Comparison of ENCODE assay signal across 30 cellular contexts in genomic region chr22:29762263-29762662, GRCh38. TPM values are rescaled to one million over a fixed set of nuclear protein-coding genes. Genes with fewer than 3 reads are reported as not detected.
DNase-seq lines count a peak whose midpoint lies in the region; ATAC-seq, FAIRE-seq and TF ChIP-seq lines count a peak whose summit lies in the region.
"Had no signal": no experiment of that assay in that cellular context is flagged by ENCODE, and none has a peak within 500 bp of the region (broad histone marks: within the 10 kb centered on the region; RNA-seq: fewer than 3 reads in every experiment).

No MANE protein-coding gene starts in this region.

- H3K27ac ChIP-seq in K562 (ENCODE audit: extremely low read depth, low read depth, low read length): no peak overlapping the region
- H3K27ac ChIP-seq: esophagus muscularis mucosa, foreskin keratinocyte, heart right ventricle, parathyroid adenoma, thoracic aorta, uterus had no signal

- in situ Hi-C loops in K562 (cut with MboI): no loop called here

- H3K9ac ChIP-seq in K562 (ENCODE audit: insufficient read depth in 1 of 2, low read depth in 2 of 2, low read length in 2 of 2): no peak overlapping the region
- H3K9ac ChIP-seq: parathyroid adenoma had no signal

- no peak for TF ChIP-seq RAD21 in K562 (CRISPR knock-in tag; conservative IDR thresholded peaks at IDR 0.05 in 1 of 2, IDR thresholded peaks at IDR 0.05 in 1 of 2)

- no peak overlapping the region for H3K4me3 ChIP-seq in K562
- H3K4me3 ChIP-seq: esophagus muscularis mucosa, heart right ventricle, thoracic aorta, uterus had no signal

- TF ChIP-seq CTCF in K562 (IDR thresholded peaks at IDR 0.05 in 2 of 3, conservative IDR thresholded peaks at IDR 0.05 in 1 of 3; ENCODE audit: insufficient read depth in 2 of 3, low read depth in 1 of 3, low read length in 3 of 3) (no peak), GM10248 (IDR thresholded peaks at IDR 0.05; ENCODE audit: control extremely low read depth, extremely low read depth, low read depth, missing control alignments) (no peak)

- no peak for FAIRE-seq in K562 (lab: Jason Lieb, UNC)
- FAIRE-seq: GM19239, H54, small intestine had no signal

- no peak overlapping the region for H3K4me3 Mint-ChIP-seq in immature natural killer cell
- H3K4me3 Mint-ChIP-seq: activated T-cell treated with anti-CD3 and anti-CD28 coated beads, Interleukin-2, amount 50 U/mL, for 4 hours; CD4-positive, alpha-beta T cell; stimulated activated naive CD8-positive, alpha-beta T cell treated with anti-CD3 and anti-CD28 coated beads, Interleukin-15, Interleukin-2, amounts not matched to agents 100 ng/mL and 50 ng/mL, for 24 hours had no signal

- H3K9me3 ChIP-seq in K562 (replicated peaks; ENCODE audit: control insufficient read depth, insufficient read depth, low read depth, low read length): no peaks in the 10 kb centered on the region
- H3K9me3 ChIP-seq: esophagus muscularis mucosa, heart right ventricle, thoracic aorta, uterus had no signal

- TF ChIP-seq POLR2A in K562 (conservative IDR thresholded peaks at IDR 0.05): no peak

- H3K4me2 ChIP-seq in K562 (ENCODE audit: insufficient read depth, low read length): no peak overlapping the region

- peaks cover 12% of the 10 kb centered on the region for H3K79me2 ChIP-seq in K562 (ENCODE audit: control insufficient read depth, insufficient read depth, low read length)

- peaks cover 0 to 3% (median 0%) of the 10 kb centered on the region in 3 donors for H3K27me3 Mint-ChIP-seq in immature natural killer cell (ENCODE audit: low read depth in 3 of 3)
- H3K27me3 Mint-ChIP-seq: CD4-positive, alpha-beta T cell; stimulated activated naive CD8-positive, alpha-beta T cell treated with anti-CD3 and anti-CD28 coated beads, Interleukin-15, Interleukin-2, amounts not matched to agents 100 ng/mL and 50 ng/mL, for 24 hours had no signal

- H2AFZ ChIP-seq in K562 (ENCODE audit: low read depth, low read length): no peak overlapping the region
- H2AFZ ChIP-seq: parathyroid adenoma had no signal

- no peaks in the 10 kb centered on the region for H3K9me3 Mint-ChIP-seq in immature natural killer cell
- H3K9me3 Mint-ChIP-seq: activated T-cell treated with anti-CD3 and anti-CD28 coated beads, Interleukin-2, amount 50 U/mL, for 4 hours; CD4-positive, alpha-beta T cell; neural crest cell; stimulated activated naive CD8-positive, alpha-beta T cell treated with anti-CD3 and anti-CD28 coated beads, Interleukin-15, Interleukin-2, amounts not matched to agents 100 ng/mL and 50 ng/mL, for 24 hours had no signal

- H3K4me1 ChIP-seq in K562 (replicated peaks in 1 of 2; ENCODE audit: control insufficient read depth in 2 of 2, insufficient read depth in 2 of 2, low read length in 2 of 2): peaks cover 0 to 6% of the 10 kb centered on the region in 2 experiments; a peak in 2 of 5 replicates
- H3K4me1 ChIP-seq: foreskin keratinocyte, parathyroid adenoma, uterus had no signal

- no peak for ATAC-seq in K562
- ATAC-seq: activated T-cell treated with anti-CD3 and anti-CD28 coated beads, Interleukin-2, amount 50 U/mL, for 4 hours; foreskin keratinocyte; heart right ventricle; left colon had no signal

- 57% methylated on average over 15 of the region's 15 CpGs for whole genome bisulfite sequencing in K562 (ENCODE audit: insufficient coverage, low coverage, missing lambda C conversion rate)

- no peak overlapping the region for H3K27ac Mint-ChIP-seq in immature natural killer cell
- H3K27ac Mint-ChIP-seq: CD4-positive, alpha-beta T cell; stimulated activated naive CD8-positive, alpha-beta T cell treated with anti-CD3 and anti-CD28 coated beads, Interleukin-15, Interleukin-2, amounts not matched to agents 100 ng/mL and 50 ng/mL, for 24 hours had no signal

- H4K20me1 ChIP-seq in K562 (replicated peaks; ENCODE audit: control insufficient read depth, insufficient read depth, low read length): no peaks in the 10 kb centered on the region

- no TSS peak for BruUV-seq in K562 (replicated peaks; lab: Mats Ljungman, UMichigan)

- POLR2A ChIA-PET in K562 (lab: Yijun Ruan, JAX): interaction anchor here (1.0 kb wide), 1 partner anchor 11 kb away, joined by 3 read pairs; no protein-coding TSS in a partner anchor
- POLR2A ChIA-PET in GM10248 (lab: Yijun Ruan, JAX): no interaction called here

- intact Hi-C loops in K562 (cut with micrococcal nuclease): no loop called here

- H3K27me3 ChIP-seq in K562 (ENCODE audit: control insufficient read depth in 2 of 2, insufficient read depth in 2 of 2, low read length in 2 of 2): no peaks in the 10 kb centered on the region
- H3K27me3 ChIP-seq: esophagus muscularis mucosa, foreskin keratinocyte, heart right ventricle, uterus had no signal

- DNase-seq in NCI-H187 treated with DMSO at 0.1 percent for 48 hours (lab: John Stamatoyannopoulos, UW): peak; percentile 22
- no peak for DNase-seq in NCI-H187 (lab: John Stamatoyannopoulos, UW)
- peak; percentile 27 for DNase-seq in NCI-H1436 treated with DMSO at 0.1 percent for 48 hours (lab: John Stamatoyannopoulos, UW)
- DNase-seq in NCI-H2227 treated with DMSO at 0.1 percent for 48 hours (lab: John Stamatoyannopoulos, UW): peak; percentile 28
- DNase-seq in K562 (ENCODE audit: extremely low read depth in 1 of 4, low spot score in 3 of 4): no peak
- DNase-seq in CD1c-positive myeloid dendritic cell (ENCODE audit: extremely low spot score): no peak
- DNase-seq in immature natural killer cell: no peak
- no peak for DNase-seq in GM10248 (ENCODE audit: extremely low spot score)
- DNase-seq: 8988T; activated CD4-positive, alpha-beta T cell treated with anti-CD3 and anti-CD28 coated beads for 48 hours; activated T-cell treated with anti-CD3 and anti-CD28 coated beads, Interleukin-2, amount 50 U/mL, for 4 hours; CD4-positive, alpha-beta T cell; central memory CD4-positive, alpha-beta T cell; DMS 273 treated with DMSO at 0.1 percent for 48 hours; heart right ventricle; left colon; mesenchymal stem cell; NCI-H1694; small intestine; uterus had no signal

- no peaks in the 10 kb centered on the region for H3K9me1 ChIP-seq in K562 (ENCODE audit: control insufficient read depth, insufficient read depth, low read length)

- peaks cover 20 to 22% of the 10 kb centered on the region in 2 donors for H3K4me1 Mint-ChIP-seq in immature natural killer cell

- H3K36me3 ChIP-seq in K562 (ENCODE audit: control insufficient read depth, insufficient read depth, low read length): no peaks in the 10 kb centered on the region
- H3K36me3 ChIP-seq: esophagus muscularis mucosa, thoracic aorta, uterus had no signal

- no peak for TF ChIP-seq EP300 in K562 (IDR thresholded peaks at IDR 0.05; ENCODE audit: low read length)

- H3K36me3 Mint-ChIP-seq in immature natural killer cell: no peaks in the 10 kb centered on the region

- CTCF ChIA-PET in K562 (lab: Yijun Ruan, JAX; ENCODE audit: low intra/inter-chr PET ratio) (no interaction called here), GM10248 (lab: Yijun Ruan, JAX) (interaction anchor here (0.8 to 2.0 kb wide), 4 partner anchors 11 to 326 kb away, joined by 3 to 4 read pairs (median 3); no protein-coding TSS in a partner anchor)

RNA-seq across cellular contexts. Expression of gene ZMAT5, which starts 4.5 kb away (rescaled TPM):
- 3.0 and 5.9 TPM in 2 replicates for total RNA-seq in K562 (2011; cell fraction: chromatin; rRNA removed; ENCODE audit: low replicate concordance)
- 4.9 and 6.5 TPM in 2 replicates for total RNA-seq in K562 (2011; cell fraction: nucleolus; rRNA removed)
- 5.4 and 7.4 TPM in 2 replicates for total RNA-seq in K562 (2011; cell fraction: nucleoplasm; rRNA removed)
- total RNA-seq in K562 (2014; rRNA removed) (16.8 and 18.4 TPM in 2 replicates), K562 (2014; rRNA removed; fragmentation: Illumina TruSeq; extraction: Trizol) (4.9 and 5.8 TPM in 2 replicates), K562 (2015; rRNA removed; fragmentation: Illumina TruSeq; extraction: Trizol) (11.2 and 11.9 TPM in 2 replicates), K562 (2021) (15.2 and 18.2 TPM in 2 replicates)
- polyA plus RNA-seq in K562 (2011; rRNA removed) (11.9 and 15.5 TPM in 2 replicates), K562 (2014; fragmentation: Illumina TruSeq; extraction: Trizol) (15.3 and 19.2 TPM in 2 replicates), K562 (2014; fragmentation: Nextera tagmentation; extraction: Ambion mirVana) (10 to 100 TPM in 1 of 2 experiments, 1 to 10 TPM in 1; 2.0 to 10.2 TPM), K562 (2014; rRNA removed) (20.3 and 25.2 TPM in 2 replicates), immature natural killer cell (10 to 100 TPM; 59.3 to 77.7 (median 72.2) TPM)
- 19.7 and 37.7 TPM in 2 replicates for polyA plus RNA-seq in K562 (2011; cell fraction: cytosol; rRNA removed)
- polyA plus RNA-seq in K562 (2011; cell fraction: nucleus; rRNA removed): 6.1 and 7.3 TPM in 2 replicates
- polyA plus RNA-seq in K562 (2012): 14.4 and 25.5 TPM in 2 replicates
- 2.2 and 4.1 TPM in 2 replicates for polyA minus RNA-seq in K562 (2011; rRNA and poly(A)+ RNA removed)
- 1.4 and 4.5 TPM in 2 replicates for polyA minus RNA-seq in K562 (2011; cell fraction: cytosol; rRNA and poly(A)+ RNA removed)
- polyA minus RNA-seq in K562 (2011; cell fraction: nucleus; rRNA and poly(A)+ RNA removed): 1.3 and 2.7 TPM in 2 replicates

RNA-seq across cellular contexts. Expression of gene UQCR10, which starts 4.9 kb away (rescaled TPM):
- total RNA-seq in K562 (2011; cell fraction: chromatin; rRNA removed; ENCODE audit: low replicate concordance): 12.0 and 23.9 TPM in 2 replicates
- total RNA-seq in K562 (2011; cell fraction: nucleolus; rRNA removed): 50.0 and 78.2 TPM in 2 replicates
- 41.6 and 44.7 TPM in 2 replicates for total RNA-seq in K562 (2011; cell fraction: nucleoplasm; rRNA removed)
- total RNA-seq in K562 (2014; rRNA removed) (163 and 185 TPM in 2 replicates), K562 (2014; rRNA removed; fragmentation: Illumina TruSeq; extraction: Trizol) (90.3 and 128 TPM in 2 replicates), K562 (2015; rRNA removed; fragmentation: Illumina TruSeq; extraction: Trizol) (232 and 248 TPM in 2 replicates), K562 (2021) (149 and 161 TPM in 2 replicates)
- polyA plus RNA-seq in K562 (2011; rRNA removed) (149 and 226 TPM in 2 replicates), K562 (2014; fragmentation: Illumina TruSeq; extraction: Trizol) (203 and 231 TPM in 2 replicates), K562 (2014; fragmentation: Nextera tagmentation; extraction: Ambion mirVana) (100 to 1,000 TPM; 785 to 903 TPM), K562 (2014; rRNA removed) (136 and 159 TPM in 2 replicates), immature natural killer cell (100 to 1,000 TPM; 285 to 342 (median 286) TPM)
- 237 and 307 TPM in 2 replicates for polyA plus RNA-seq in K562 (2011; cell fraction: cytosol; rRNA removed)
- polyA plus RNA-seq in K562 (2011; cell fraction: nucleus; rRNA removed): 98.1 and 122 TPM in 2 replicates
- 117 and 225 TPM in 2 replicates for polyA plus RNA-seq in K562 (2012)
- 52.0 and 72.4 TPM in 2 replicates for polyA minus RNA-seq in K562 (2011; rRNA and poly(A)+ RNA removed)
- 67.5 and 71.5 TPM in 2 replicates for polyA minus RNA-seq in K562 (2011; cell fraction: cytosol; rRNA and poly(A)+ RNA removed)
- 26.8 and 64.8 TPM in 2 replicates for polyA minus RNA-seq in K562 (2011; cell fraction: nucleus; rRNA and poly(A)+ RNA removed)

RNA-seq across cellular contexts. Expression of gene CABP7, which starts 42.5 kb away (rescaled TPM):
- not detected in 2 replicates for total RNA-seq in K562 (2011; cell fraction: chromatin; rRNA removed; ENCODE audit: low replicate concordance)
- total RNA-seq in K562 (2011; cell fraction: nucleolus; rRNA removed): not detected in 2 replicates
- not detected in 2 replicates for total RNA-seq in K562 (2011; cell fraction: nucleoplasm; rRNA removed)
- total RNA-seq in K562 (2014; rRNA removed) (not detected in 2 replicates), K562 (2014; rRNA removed; fragmentation: Illumina TruSeq; extraction: Trizol) (not detected in 2 replicates), K562 (2015; rRNA removed; fragmentation: Illumina TruSeq; extraction: Trizol) (not detected in 2 replicates), K562 (2021) (not detected in 2 replicates)
- polyA plus RNA-seq in K562 (2011; rRNA removed) (not detected in 2 replicates), K562 (2014; fragmentation: Illumina TruSeq; extraction: Trizol) (not detected in 2 replicates), K562 (2014; fragmentation: Nextera tagmentation; extraction: Ambion mirVana) (not detected), K562 (2014; rRNA removed) (not detected in 2 replicates), immature natural killer cell (under 1 TPM in 2 of 3 donors, not detected in 1; 0.14 TPM)
- polyA plus RNA-seq in K562 (2011; cell fraction: cytosol; rRNA removed): 0.01 TPM in 1 of 2 replicates, not detected in the other
- 0.06 TPM in 1 of 2 replicates, not detected in the other for polyA plus RNA-seq in K562 (2011; cell fraction: nucleus; rRNA removed)
- 0.05 TPM in 1 of 2 replicates, not detected in the other for polyA plus RNA-seq in K562 (2012)
- not detected in 2 replicates for polyA minus RNA-seq in K562 (2011; rRNA and poly(A)+ RNA removed)
- polyA minus RNA-seq in K562 (2011; cell fraction: cytosol; rRNA and poly(A)+ RNA removed): not detected in 2 replicates
- polyA minus RNA-seq in K562 (2011; cell fraction: nucleus; rRNA and poly(A)+ RNA removed): not detected in 2 replicates
- total RNA-seq: activated CD8-positive, alpha-beta memory T cell treated with anti-CD3 and anti-CD28 coated beads for 36 hours; foreskin keratinocyte; heart right ventricle; neural crest cell; T-helper 2 cell treated with Interferon-gamma antibody and Interleukin-4, amounts not matched to agents 100 ng/mL and 5 ng/mL, for 36 hours had no signal

Comparison
In these comparisons a context has a peak if more than half of its experiments do, and no peak if none do; other contexts are left out.
1. DNase-seq: peak in NCI-H187 treated with DMSO at 0.1 percent for 48 hours (single experiment), NCI-H1436 treated with DMSO at 0.1 percent for 48 hours (single experiment) and NCI-H2227 treated with DMSO at 0.1 percent for 48 hours (single experiment); none in NCI-H187 (0 of 2), K562 (0 of 4), CD1c-positive myeloid dendritic cell (single experiment), immature natural killer cell (0 of 3) and GM10248 (single experiment).